ENCODE assay signal across 16 cellular contexts in genomic region chr2:100876231-100876860, GRCh38. TPM values are rescaled to one million over a fixed set of nuclear protein-coding genes. Genes with fewer than 3 reads are reported as not detected.
DNase-seq lines count a peak whose midpoint lies in the region; ATAC-seq, FAIRE-seq and TF ChIP-seq lines count a peak whose summit lies in the region.
"Had no signal": no experiment of that assay in that cellular context is flagged by ENCODE, and none has a peak within 500 bp of the region (broad histone marks: within the 10 kb centered on the region; RNA-seq: fewer than 3 reads in every experiment).

No MANE protein-coding gene starts in this region.

- ATAC-seq in naive thymus-derived CD4-positive, alpha-beta T cell: peak; percentile 46
- ATAC-seq in GM21528 (IDR thresholded peaks at IDR 0.05; ENCODE audit: low FRiP score, unreplicated experiment) (no peak), GM18498 (IDR thresholded peaks at IDR 0.05; ENCODE audit: unreplicated experiment) (no peak)
- ATAC-seq: gastroesophageal sphincter, mucosa of descending colon had no signal

- no peak for TF ChIP-seq POLR2A in GM12892 (IDR thresholded peaks at IDR 0.05; ENCODE audit: low read depth, low read length)

- peak overlapping the region; percentile 23 for H3K27ac ChIP-seq in naive thymus-derived CD4-positive, alpha-beta T cell (ENCODE audit: low read depth, low read length)
- H3K27ac ChIP-seq: adrenal gland had no signal

- DNase-seq in DMS53 (lab: John Stamatoyannopoulos, UW): peak; percentile 72
- peak; percentile 92 for DNase-seq in Jurkat, Clone E6-1 (ENCODE audit: low read depth, low spot score)
- peak in 2 of 9 donors; percentile 3 to 21 for DNase-seq in naive thymus-derived CD4-positive, alpha-beta T cell
- no peak for DNase-seq in NK-92 treated with Interleukin-12 subunit alpha and Interleukin-12 subunit beta, amount 100 ng/mL, for 24 hours (lab: John Stamatoyannopoulos, UW)
- DNase-seq in GM12892 (ENCODE audit: insufficient read length): no peak
- DNase-seq: activated CD8-positive, alpha-beta memory T cell treated with anti-CD3 and anti-CD28 coated beads for 24 hours; adrenal gland; effector CD4-positive, alpha-beta T cell; mucosa of descending colon; NCI-H2171 treated with DMSO at 0.1 percent for 48 hours had no signal

- H3K9me3 ChIP-seq in naive thymus-derived CD4-positive, alpha-beta T cell (ENCODE audit: control insufficient read depth in 2 of 3, low read length in 3 of 3): no peaks in the 10 kb centered on the region
- H3K9me3 ChIP-seq: adrenal gland, gastroesophageal sphincter, mucosa of descending colon had no signal

- POLR2A ChIA-PET in naive thymus-derived CD4-positive, alpha-beta T cell (lab: Charles Lee): interaction anchor here (1.1 kb wide), 1 partner anchor 13 kb away, joined by 4 read pairs; no protein-coding TSS in a partner anchor

- H3K27me3 Mint-ChIP-seq in brain: no peaks in the 10 kb centered on the region
- peaks cover 0 to 5% (median 0%) of the 10 kb centered on the region in 5 donors for H3K27me3 Mint-ChIP-seq in naive thymus-derived CD4-positive, alpha-beta T cell

- peaks cover 0 to 5% of the 10 kb centered on the region in 2 donors for H3K4me1 ChIP-seq in naive thymus-derived CD4-positive, alpha-beta T cell (ENCODE audit: control insufficient read depth in 2 of 2, insufficient read depth in 2 of 2, low read length in 2 of 2)

- no peaks in the 10 kb centered on the region for H3K36me3 ChIP-seq in naive thymus-derived CD4-positive, alpha-beta T cell (ENCODE audit: control insufficient read depth in 2 of 3, insufficient read depth in 3 of 3, low read length in 3 of 3)
- H3K36me3 ChIP-seq: adrenal gland, gastroesophageal sphincter had no signal

- H3K9me3 Mint-ChIP-seq in brain: peaks cover 0 to 2% (median 0%) of the 10 kb centered on the region in 5 experiments
- no peaks in the 10 kb centered on the region for H3K9me3 Mint-ChIP-seq in naive thymus-derived CD4-positive, alpha-beta T cell
- H3K9me3 Mint-ChIP-seq: stimulated activated naive CD8-positive, alpha-beta T cell treated with anti-CD3 and anti-CD28 coated beads, Interleukin-15, Interleukin-2, amounts not matched to agents 100 ng/mL and 50 ng/mL, for 24 hours had no signal

- peaks cover 11% of the 10 kb centered on the region for H3K36me3 Mint-ChIP-seq in brain
- H3K36me3 Mint-ChIP-seq in naive thymus-derived CD4-positive, alpha-beta T cell: peaks cover 0 to 6% (median 2%) of the 10 kb centered on the region in 5 donors

- H3K27ac Mint-ChIP-seq in brain: peak overlapping the region in 3 of 5 experiments; percentile 46 to 90 (median 75)
- H3K27ac Mint-ChIP-seq in naive thymus-derived CD4-positive, alpha-beta T cell: peak overlapping the region in 8 of 9 donors; percentile 15 to 84 (median 55)
- H3K27ac Mint-ChIP-seq: stimulated activated naive CD8-positive, alpha-beta T cell treated with anti-CD3 and anti-CD28 coated beads, Interleukin-15, Interleukin-2, amounts not matched to agents 100 ng/mL and 50 ng/mL, for 24 hours had no signal

- H3K4me3 Mint-ChIP-seq in brain: peak overlapping the region in 1 of 5 experiments; percentile 55
- peak overlapping the region in 7 of 10 donors; percentile 4 to 75 (median 39) for H3K4me3 Mint-ChIP-seq in naive thymus-derived CD4-positive, alpha-beta T cell
- H3K4me3 Mint-ChIP-seq: stimulated activated naive CD8-positive, alpha-beta T cell treated with anti-CD3 and anti-CD28 coated beads, Interleukin-15, Interleukin-2, amounts not matched to agents 100 ng/mL and 50 ng/mL, for 24 hours had no signal

- peak overlapping the region; percentile 48 for H3K4me3 ChIP-seq in Jurkat, Clone E6-1 (ENCODE audit: low read length)
- no peak overlapping the region for H3K4me3 ChIP-seq in naive thymus-derived CD4-positive, alpha-beta T cell (ENCODE audit: low read length)
- H3K4me3 ChIP-seq: adrenal gland, gastroesophageal sphincter, mucosa of descending colon had no signal

- CTCF ChIA-PET in naive thymus-derived CD4-positive, alpha-beta T cell (lab: Charles Lee): no interaction called here

- no peak for FAIRE-seq in GM12892 (lab: Jason Lieb, UNC)

- intact Hi-C loops in naive thymus-derived CD4-positive, alpha-beta T cell (cut with micrococcal nuclease): no loop called here

- TF ChIP-seq CTCF in brain (conservative IDR thresholded peaks at IDR 0.05): no peak

- no peaks in the 10 kb centered on the region for H3K27me3 ChIP-seq in naive thymus-derived CD4-positive, alpha-beta T cell (ENCODE audit: control insufficient read depth in 2 of 2, insufficient read depth in 2 of 2, low read length in 2 of 2)
- H3K27me3 ChIP-seq: adrenal gland, gastroesophageal sphincter had no signal

- H3K4me1 Mint-ChIP-seq in brain: peaks cover 21% of the 10 kb centered on the region
- H3K4me1 Mint-ChIP-seq in naive thymus-derived CD4-positive, alpha-beta T cell: peaks cover 11 to 45% (median 17%) of the 10 kb centered on the region in 7 donors

RNA-seq across cellular contexts. Expression of gene NPAS2, which starts 56.4 kb away (rescaled TPM):
- polyA plus RNA-seq in Jurkat, Clone E6-1 (2012; ENCODE audit: insufficient read depth, insufficient read length): 20.0 TPM
- polyA plus RNA-seq in brain (ENCODE audit: insufficient read depth, low read depth, low replicate concordance): 5.3 TPM
- total RNA-seq in naive thymus-derived CD4-positive, alpha-beta T cell: 10 to 100 TPM in 2 of 5 experiments, 1 to 10 TPM in 3; 2.7 to 15.0 (median 8.9) TPM
- 1 to 10 TPM; 1.2 to 8.3 TPM for polyA plus RNA-seq in naive thymus-derived CD4-positive, alpha-beta T cell
- polyA plus RNA-seq in GM12892 (2012; ENCODE audit: missing spikeins): not detected
- total RNA-seq: G401 had no signal

Comparison
In these comparisons a context has a peak if more than half of its experiments do, and no peak if none do; other contexts are left out.
1. DNase-seq: peak in DMS53 (single experiment) and Jurkat, Clone E6-1 (single experiment); none in NK-92 treated with Interleukin-12 subunit alpha and Interleukin-12 subunit beta, amount 100 ng/mL, for 24 hours (single experiment) and GM12892 (single experiment).